ENCODE assay signal across 28 cellular contexts in genomic region chr11:86793307-86793706, GRCh38.
"Had no signal": no experiment of that assay in that cellular context is flagged by ENCODE, and none has a peak within 500 bp of the region (broad histone marks: within the 10 kb centered on the region; RNA-seq: fewer than 3 reads in every experiment).

No MANE protein-coding gene starts in this region.

- H3K4me1 Mint-ChIP-seq: activated CD4-positive, alpha-beta T cell treated with anti-CD3 and anti-CD28 coated beads for 36 hours; activated CD4-positive, alpha-beta T cell treated with anti-CD3 and anti-CD28 coated beads, Interleukin-2, amount 10 ng/mL, durations not matched to agents 7 days and 5 days; WTC11 had no signal

- ATAC-seq: activated CD4-positive, alpha-beta T cell treated with anti-CD3 and anti-CD28 coated beads for 36 hours; activated CD4-positive, CD25-positive, alpha-beta regulatory T cell treated with anti-CD3 and anti-CD28 coated beads, Interleukin-2, amount 50 U/mL, for 24 hours; activated naive CD4-positive, alpha-beta T cell treated with anti-CD3 and anti-CD28 coated beads, Interleukin-2, amount 50 U/mL, for 72 hours; activated T-cell treated with anti-CD3 and anti-CD28 coated beads, Interleukin-2, amount 50 U/mL, for 4 hours; body of pancreas; WTC11 had no signal

- H3K9me3 Mint-ChIP-seq: activated CD4-positive, alpha-beta T cell treated with anti-CD3 and anti-CD28 coated beads, Interleukin-2, amount 10 ng/mL, durations not matched to agents 7 days and 5 days; activated naive CD4-positive, alpha-beta T cell treated with anti-CD3 and anti-CD28 coated beads for 36 hours; activated naive CD4-positive, alpha-beta T cell treated with anti-CD3 and anti-CD28 coated beads, Interleukin-2, amount 50 U/mL, for 72 hours; activated T-cell treated with anti-CD3 and anti-CD28 coated beads, Interleukin-2, amount 50 U/mL, for 4 hours; activated T-helper 1 cell treated with anti-CD3 and anti-CD28 coated beads, Interleukin-12 subunit alpha, Interleukin-12 subunit beta, Interleukin-2, Interleukin-4 antibody, amounts not matched to agents 30 ng/mL and 10 ng/mL and 1 ng/mL, durations not matched to agents 14 hours and 24 hours and 36 hours; WTC11 had no signal

- H3K4me3 Mint-ChIP-seq: activated CD4-positive, alpha-beta T cell treated with anti-CD3 and anti-CD28 coated beads for 36 hours; activated CD4-positive, alpha-beta T cell treated with anti-CD3 and anti-CD28 coated beads, Interleukin-2, amount 10 ng/mL, durations not matched to agents 7 days and 5 days; activated naive CD4-positive, alpha-beta T cell treated with anti-CD3 and anti-CD28 coated beads for 36 hours; activated T-cell treated with anti-CD3 and anti-CD28 coated beads, Interleukin-2, amount 50 U/mL, for 4 hours; activated T-helper 1 cell treated with anti-CD3 and anti-CD28 coated beads, Interleukin-12 subunit alpha, Interleukin-12 subunit beta, Interleukin-2, Interleukin-4 antibody, amounts not matched to agents 30 ng/mL and 10 ng/mL and 1 ng/mL, durations not matched to agents 14 hours and 24 hours and 36 hours; WTC11 had no signal

- H3K27ac Mint-ChIP-seq: activated CD4-positive, alpha-beta T cell treated with anti-CD3 and anti-CD28 coated beads for 36 hours; activated CD4-positive, alpha-beta T cell treated with anti-CD3 and anti-CD28 coated beads, Interleukin-2, amount 10 ng/mL, durations not matched to agents 7 days and 5 days; activated naive CD4-positive, alpha-beta T cell treated with anti-CD3 and anti-CD28 coated beads for 36 hours; activated naive CD4-positive, alpha-beta T cell treated with anti-CD3 and anti-CD28 coated beads, Interleukin-2, amount 50 U/mL, for 72 hours; activated T-helper 1 cell treated with anti-CD3 and anti-CD28 coated beads, Interleukin-12 subunit alpha, Interleukin-12 subunit beta, Interleukin-2, Interleukin-4 antibody, amounts not matched to agents 30 ng/mL and 10 ng/mL and 1 ng/mL, durations not matched to agents 14 hours and 24 hours and 36 hours; WTC11 had no signal

- H3K36me3 Mint-ChIP-seq: activated naive CD4-positive, alpha-beta T cell treated with anti-CD3 and anti-CD28 coated beads, Interleukin-2, amount 50 U/mL, for 72 hours; WTC11 had no signal

- DNase-seq: activated CD4-positive, alpha-beta T cell treated with anti-CD3 and anti-CD28 coated beads for 36 hours; activated CD4-positive, alpha-beta T cell treated with anti-CD3 and anti-CD28 coated beads, Interleukin-2, amount 10 ng/mL, durations not matched to agents 7 days and 5 days; activated CD4-positive, alpha-beta T cell treated with anti-CD3 and anti-CD28 coated beads, Interleukin-2, amount 50 U/mL, for 48 hours; activated CD8-positive, alpha-beta memory T cell treated with anti-CD3 and anti-CD28 coated beads, Interleukin-2, amount 50 U/mL, for 4 hours; activated gamma-delta T cell treated with Interleukin-2 at 50 U/mL for 16 hours; activated naive CD4-positive, alpha-beta T cell treated with anti-CD3 and anti-CD28 coated beads for 36 hours; activated T-cell treated with anti-CD3 and anti-CD28 coated beads for 4 hours; activated T-cell treated with anti-CD3 and anti-CD28 coated beads, Interleukin-2, amount 50 U/mL, for 4 hours; adrenal gland; body of pancreas; Kasumi-1; KG1; MG63; MV-4-11; NCI-H1092; NCI-H1436 treated with DMSO at 0.1 percent for 48 hours; NCI-H1694 treated with DMSO at 0.1 percent for 48 hours; NCI-H2029; NCI-H2171; NCI-H510A; NCI-H526; NCI-H748 treated with DMSO at 0.1 percent for 48 hours; NK-92 treated with Interleukin-12 subunit alpha and Interleukin-12 subunit beta, amount 100 ng/mL, for 24 hours; Right ventricle myocardium superior had no signal
